In the genomic region with DNA sequence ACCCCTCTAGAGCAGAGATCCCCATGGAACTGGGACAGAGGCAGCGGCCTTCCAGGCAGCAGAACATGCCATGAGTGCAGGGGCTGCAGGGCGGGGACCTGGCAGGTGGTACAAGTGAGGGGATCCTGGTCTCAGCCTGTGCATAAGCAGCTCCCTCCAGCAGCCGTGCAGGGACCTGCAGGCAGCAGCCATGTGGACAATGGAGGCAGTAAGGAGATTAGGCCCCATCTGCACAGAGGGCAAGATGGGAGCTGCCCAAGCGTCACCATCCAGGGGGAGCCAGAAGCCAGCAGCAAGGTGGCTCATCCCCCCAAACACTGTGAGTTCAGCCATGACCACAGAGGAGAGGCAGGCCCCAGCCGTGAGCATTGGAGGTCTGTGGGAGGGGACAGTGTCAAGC, we compare ENCODE assay signal across 21 cellular contexts. TPM values are rescaled to one million over a fixed set of nuclear protein-coding genes. Genes with fewer than 3 reads are reported as not detected.
DNase-seq lines count a peak whose midpoint lies in the region; ATAC-seq and TF ChIP-seq lines count a peak whose summit lies in the region.
"Had no signal": no experiment of that assay in that cellular context is flagged by ENCODE, and none has a peak within 500 bp of the region (broad histone marks: within the 10 kb centered on the region; RNA-seq: fewer than 3 reads in every experiment).

No MANE protein-coding gene starts in this region.

- peak; percentile 9 for ATAC-seq in stimulated activated naive CD8-positive, alpha-beta T cell treated with anti-CD3 and anti-CD28 coated beads, Interleukin-15, Interleukin-2, amounts not matched to agents 100 U/mL and 50 U/mL, for 24 hours
- ATAC-seq: activated naive CD8-positive, alpha-beta T cell treated with anti-CD3 and anti-CD28 coated beads, Interleukin-2, amount 50 U/mL, for 24 hours; body of pancreas; left colon; naive thymus-derived CD8-positive, alpha-beta T cell had no signal

- DNase-seq in NCI-H510A treated with DMSO at 0.1 percent for 48 hours (lab: John Stamatoyannopoulos, UW) (peak; percentile 56), NCI-H510A (lab: John Stamatoyannopoulos, UW) (no peak), NCI-H69 (lab: John Stamatoyannopoulos, UW) (peak; percentile 70), endodermal cell (no peak), AG08396 (ENCODE audit: low spot score) (no peak), immature natural killer cell (no peak)
- no peak for DNase-seq in stimulated activated naive CD8-positive, alpha-beta T cell treated with anti-CD3 and anti-CD28 coated beads, Interleukin-15, Interleukin-2, amounts not matched to agents 100 U/mL and 50 U/mL, for 24 hours
- no peak for DNase-seq in activated CD4-positive, alpha-beta memory T cell treated with anti-CD3 and anti-CD28 coated beads, Interleukin-2, amount 10 ng/mL, durations not matched to agents 7 days and 5 days
- DNase-seq: ACHN; activated CD4-positive, alpha-beta T cell treated with anti-CD3 and anti-CD28 coated beads, Interleukin-2, amount 10 ng/mL, durations not matched to agents 7 days and 5 days; activated CD8-positive, alpha-beta memory T cell treated with anti-CD3 and anti-CD28 coated beads, Interleukin-2, amount 50 U/mL, for 4 hours; activated effector memory CD4-positive, alpha-beta T cell treated with Interleukin-2 at 50 U/mL for 16 hours; activated naive CD8-positive, alpha-beta T cell treated with anti-CD3 and anti-CD28 coated beads, Interleukin-2, amount 50 U/mL, for 24 hours; body of pancreas; left colon; naive thymus-derived CD8-positive, alpha-beta T cell; NCI-H1048; T-helper 1 cell had no signal

- H3K27me3 Mint-ChIP-seq in endodermal cell (ENCODE audit: insufficient read depth) (peaks cover 12% of the 10 kb centered on the region), immature natural killer cell (ENCODE audit: low read depth in 3 of 3) (peaks cover 3 to 14% (median 4%) of the 10 kb centered on the region in 3 donors)
- peaks cover 36% of the 10 kb centered on the region for H3K27me3 Mint-ChIP-seq in activated CD4-positive, alpha-beta memory T cell treated with anti-CD3 and anti-CD28 coated beads, Interleukin-2, amount 10 ng/mL, durations not matched to agents 7 days and 5 days

- H3K27ac ChIP-seq in endodermal cell (ENCODE audit: low read depth, low read length) = no peak overlapping the region
- H3K27ac ChIP-seq: body of pancreas, C4-2B had no signal

- peaks cover 6% of the 10 kb centered on the region for H3K4me1 ChIP-seq in endodermal cell (ENCODE audit: control insufficient read depth, insufficient read depth, low read length)

- no peaks in the 10 kb centered on the region for H3K36me3 Mint-ChIP-seq in endodermal cell (ENCODE audit: low read depth)
- no peaks in the 10 kb centered on the region for H3K36me3 Mint-ChIP-seq in activated CD4-positive, alpha-beta memory T cell treated with anti-CD3 and anti-CD28 coated beads, Interleukin-2, amount 10 ng/mL, durations not matched to agents 7 days and 5 days (ENCODE audit: low read depth)
- H3K36me3 Mint-ChIP-seq in immature natural killer cell = no peaks in the 10 kb centered on the region
- H3K36me3 Mint-ChIP-seq: naive thymus-derived CD8-positive, alpha-beta T cell had no signal

- whole genome bisulfite sequencing in endodermal cell (ENCODE audit: insufficient coverage in 1 of 2, insufficient read length in 1 of 2), 2 experiments = 85 to 93% methylated on average over 3 to 5 of the region's 5 CpGs

- peak; percentile 52 for TF ChIP-seq CTCF in endodermal cell (conservative IDR thresholded peaks at IDR 0.05)

- H3K9me3 Mint-ChIP-seq in endodermal cell = no peaks in the 10 kb centered on the region
- no peaks in the 10 kb centered on the region for H3K9me3 Mint-ChIP-seq in activated CD4-positive, alpha-beta memory T cell treated with anti-CD3 and anti-CD28 coated beads, Interleukin-2, amount 10 ng/mL, durations not matched to agents 7 days and 5 days
- no peaks in the 10 kb centered on the region for H3K9me3 Mint-ChIP-seq in immature natural killer cell
- H3K9me3 Mint-ChIP-seq: activated CD4-positive, alpha-beta T cell treated with anti-CD3 and anti-CD28 coated beads, Interleukin-2, amount 10 ng/mL, durations not matched to agents 7 days and 5 days; activated naive CD8-positive, alpha-beta T cell treated with anti-CD3 and anti-CD28 coated beads, Interleukin-2, amount 50 U/mL, for 24 hours had no signal

- H3K4me3 Mint-ChIP-seq in endodermal cell (no peak overlapping the region), immature natural killer cell (no peak overlapping the region)
- H3K4me3 Mint-ChIP-seq in activated CD4-positive, alpha-beta memory T cell treated with anti-CD3 and anti-CD28 coated beads, Interleukin-2, amount 10 ng/mL, durations not matched to agents 7 days and 5 days = no peak overlapping the region
- H3K4me3 Mint-ChIP-seq: activated CD4-positive, alpha-beta T cell treated with anti-CD3 and anti-CD28 coated beads, Interleukin-2, amount 10 ng/mL, durations not matched to agents 7 days and 5 days; activated naive CD8-positive, alpha-beta T cell treated with anti-CD3 and anti-CD28 coated beads, Interleukin-2, amount 50 U/mL, for 24 hours; naive thymus-derived CD8-positive, alpha-beta T cell had no signal

- no peaks in the 10 kb centered on the region for H3K9me3 ChIP-seq in endodermal cell (ENCODE audit: control insufficient read depth, low read length)
- H3K9me3 ChIP-seq: body of pancreas had no signal

- H3K36me3 ChIP-seq in endodermal cell (ENCODE audit: control insufficient read depth, insufficient read depth, low read length) = no peaks in the 10 kb centered on the region

- H3K4me3 ChIP-seq in endodermal cell (ENCODE audit: low read length) = no peak overlapping the region
- H3K4me3 ChIP-seq: body of pancreas had no signal

- peaks cover 6% of the 10 kb centered on the region for H3K27me3 ChIP-seq in endodermal cell (ENCODE audit: control insufficient read depth, insufficient read depth, low read length, poor library complexity, severe bottlenecking)
- H3K27me3 ChIP-seq: body of pancreas had no signal

- POLR2A ChIA-PET in activated CD4-positive, alpha-beta memory T cell treated with anti-CD3 and anti-CD28 coated beads, Interleukin-2, amount 10 ng/mL, durations not matched to agents 7 days and 5 days (lab: Charles Lee) = no interaction called here

- H3K4me1 Mint-ChIP-seq in endodermal cell (peaks cover 9% of the 10 kb centered on the region), immature natural killer cell (no peaks in the 10 kb centered on the region)
- no peaks in the 10 kb centered on the region for H3K4me1 Mint-ChIP-seq in activated CD4-positive, alpha-beta memory T cell treated with anti-CD3 and anti-CD28 coated beads, Interleukin-2, amount 10 ng/mL, durations not matched to agents 7 days and 5 days
- H3K4me1 Mint-ChIP-seq: activated CD4-positive, alpha-beta T cell treated with anti-CD3 and anti-CD28 coated beads, Interleukin-2, amount 10 ng/mL, durations not matched to agents 7 days and 5 days; activated naive CD8-positive, alpha-beta T cell treated with anti-CD3 and anti-CD28 coated beads, Interleukin-2, amount 50 U/mL, for 24 hours; naive thymus-derived CD8-positive, alpha-beta T cell had no signal

- no peak overlapping the region for H3K9ac ChIP-seq in endodermal cell (ENCODE audit: extremely low read depth, low read length, poor library complexity, severe bottlenecking)

- CTCF ChIA-PET in activated CD4-positive, alpha-beta memory T cell treated with anti-CD3 and anti-CD28 coated beads, Interleukin-2, amount 10 ng/mL, durations not matched to agents 7 days and 5 days (lab: Charles Lee) = interaction anchor here (0.6 to 1.5 kb wide), 3 partner anchors 29 to 94 kb away, joined by 3 to 4 read pairs (median 3); no protein-coding TSS in a partner anchor

- no peak overlapping the region for H3K27ac Mint-ChIP-seq in endodermal cell
- H3K27ac Mint-ChIP-seq in activated CD4-positive, alpha-beta memory T cell treated with anti-CD3 and anti-CD28 coated beads, Interleukin-2, amount 10 ng/mL, durations not matched to agents 7 days and 5 days = no peak overlapping the region
- no peak overlapping the region for H3K27ac Mint-ChIP-seq in immature natural killer cell
- H3K27ac Mint-ChIP-seq: activated CD4-positive, alpha-beta T cell treated with anti-CD3 and anti-CD28 coated beads, Interleukin-2, amount 10 ng/mL, durations not matched to agents 7 days and 5 days; activated naive CD8-positive, alpha-beta T cell treated with anti-CD3 and anti-CD28 coated beads, Interleukin-2, amount 50 U/mL, for 24 hours; naive thymus-derived CD8-positive, alpha-beta T cell had no signal

RNA-seq across cellular contexts. Expression of a gene that starts 3.1 kb away (rescaled TPM):
- 1 to 10 TPM; 1.1 TPM for total RNA-seq in endodermal cell
- polyA plus RNA-seq in endodermal cell (2013, experiment 1 of 2) = 2.1 TPM
- 1.4 TPM for polyA plus RNA-seq in endodermal cell (2013, experiment 2 of 2)
- not detected for total RNA-seq in activated CD4-positive, alpha-beta memory T cell treated with anti-CD3 and anti-CD28 coated beads, Interleukin-2, amount 10 ng/mL, durations not matched to agents 7 days and 5 days
- not detected for polyA plus RNA-seq in immature natural killer cell
- total RNA-seq: activated CD4-positive, alpha-beta T cell treated with anti-CD3 and anti-CD28 coated beads, Interleukin-2, amount 10 ng/mL, durations not matched to agents 7 days and 5 days; glomerular endothelial cell; LHCN-M2; naive thymus-derived CD8-positive, alpha-beta T cell had no signal
- polyA plus RNA-seq: naive thymus-derived CD8-positive, alpha-beta T cell had no signal

Comparison
In these comparisons a context has a peak if more than half of its experiments do, and no peak if none do; other contexts are left out.
1. DNase-seq: peak in NCI-H510A treated with DMSO at 0.1 percent for 48 hours (single experiment) and NCI-H69 (single experiment); none in NCI-H510A (single experiment), endodermal cell (single experiment), stimulated activated naive CD8-positive, alpha-beta T cell treated with anti-CD3 and anti-CD28 coated beads, Interleukin-15, Interleukin-2, amounts not matched to agents 100 U/mL and 50 U/mL, for 24 hours (single experiment), activated CD4-positive, alpha-beta memory T cell treated with anti-CD3 and anti-CD28 coated beads, Interleukin-2, amount 10 ng/mL, durations not matched to agents 7 days and 5 days (single experiment), AG08396 (single experiment) and immature natural killer cell (0 of 3).